ENCODE assay signal across 16 cellular contexts in genomic region chr1:96887501-96887900, GRCh38.
A peak's percentile ranks its signal among the peaks of the same experiment; 100 is the strongest.
DNase-seq lines count a peak whose midpoint lies in the region; ATAC-seq and TF ChIP-seq lines count a peak whose summit lies in the region.
"Had no signal": no experiment of that assay in that cellular context is flagged by ENCODE, and none has a peak within 500 bp of the region (broad histone marks: within the 10 kb centered on the region; RNA-seq: fewer than 3 reads in every experiment).

No MANE protein-coding gene starts in this region.

- ATAC-seq in GM21447 (IDR thresholded peaks at IDR 0.05; ENCODE audit: unreplicated experiment) (no peak), HG02763 (IDR thresholded peaks at IDR 0.05; ENCODE audit: unreplicated experiment) (no peak)
- ATAC-seq: GM23338, HCT116 had no signal

- DNase-seq in NCI-H460 (ENCODE audit: extremely low read depth, low read depth) (peak; percentile 73), choroid plexus epithelial cell (ENCODE audit: low read depth) (peak; percentile 47), foreskin fibroblast (peak; percentile 24 to 46), NOMO-1 treated with DMSO at 0.1 percent for 48 hours (lab: John Stamatoyannopoulos, UW; ENCODE audit: unreplicated experiment) (no peak)
- DNase-seq: ACHN; BE2C; C1 segment of cervical spinal cord; Caco-2; CD4-positive, alpha-beta T cell; DMS79; GDM1; HFFc6 had no signal

- H3K4me3 ChIP-seq in choroid plexus epithelial cell (ENCODE audit: low read depth, low read length) (no peak overlapping the region), foreskin fibroblast (ENCODE audit: low read depth in 1 of 2, low read length in 2 of 2) (no peak overlapping the region)
- H3K4me3 ChIP-seq: GM23338 had no signal

- TF ChIP-seq CTCF in choroid plexus epithelial cell (conservative IDR thresholded peaks at IDR 0.05; ENCODE audit: low read depth, low read length) (no peak), foreskin fibroblast (IDR thresholded peaks at IDR 0.05; ENCODE audit: low read depth, low read length) (no peak)
